ENCODE assay signal across 7 cellular contexts in the genomic region with DNA sequence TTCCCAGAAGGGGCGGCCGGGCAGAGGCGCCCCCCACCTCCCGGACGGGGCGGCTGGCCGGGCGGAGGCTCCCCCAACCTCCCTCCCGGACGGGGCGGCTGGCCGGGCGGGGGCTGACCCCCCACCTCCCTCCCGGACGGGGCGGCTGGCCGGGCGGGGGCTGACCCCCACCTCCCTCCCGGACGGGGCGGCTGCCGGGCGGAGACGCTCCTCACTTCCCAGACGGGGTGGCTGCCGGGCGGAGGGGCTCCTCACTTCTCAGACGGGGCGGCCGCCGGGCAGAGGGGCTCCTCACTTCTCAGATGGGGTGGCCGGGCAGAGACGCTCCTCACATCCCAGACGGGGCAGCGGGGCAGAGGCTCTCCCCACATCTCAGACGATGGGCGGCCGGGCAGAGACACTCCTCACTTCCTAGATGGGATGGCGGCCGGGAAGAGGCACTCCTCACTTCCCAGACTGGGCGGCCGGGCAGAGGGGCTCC. TPM values are rescaled to one million over a fixed set of nuclear protein-coding genes. Genes with fewer than 3 reads are reported as not detected.
A peak's percentile ranks its signal among the peaks of the same experiment; 100 is the strongest.
DNase-seq lines count a peak whose midpoint lies in the region.
"Not testable (repeated sequence)": the region's sequence is repeated elsewhere in the genome, so short reads cannot be mapped to it uniquely, and the experiment has no call there.
"Had no signal": no experiment of that assay in that cellular context is flagged by ENCODE, and none has a peak within 500 bp of the region (broad histone marks: within the 10 kb centered on the region; RNA-seq: fewer than 3 reads in every experiment).

No MANE protein-coding gene starts in this region.

- DNase-seq in posterior vena cava (ENCODE audit: low spot score), result peak; percentile 66

- intact Hi-C loops in posterior vena cava (cut with DNase I), result not testable (repeated sequence)

RNA-seq across cellular contexts. Expression of a gene that starts 43.5 kb away (rescaled TPM):
- not detected for total RNA-seq in posterior vena cava
- total RNA-seq: A172; B cell; CD4-positive, alpha-beta memory T cell; CD4-positive, alpha-beta T cell; CD4-positive, CD25-positive, alpha-beta regulatory T cell; CD8-positive, alpha-beta T cell had no signal
